Comparison of ENCODE assay signal across 8 cellular contexts in the genomic region with DNA sequence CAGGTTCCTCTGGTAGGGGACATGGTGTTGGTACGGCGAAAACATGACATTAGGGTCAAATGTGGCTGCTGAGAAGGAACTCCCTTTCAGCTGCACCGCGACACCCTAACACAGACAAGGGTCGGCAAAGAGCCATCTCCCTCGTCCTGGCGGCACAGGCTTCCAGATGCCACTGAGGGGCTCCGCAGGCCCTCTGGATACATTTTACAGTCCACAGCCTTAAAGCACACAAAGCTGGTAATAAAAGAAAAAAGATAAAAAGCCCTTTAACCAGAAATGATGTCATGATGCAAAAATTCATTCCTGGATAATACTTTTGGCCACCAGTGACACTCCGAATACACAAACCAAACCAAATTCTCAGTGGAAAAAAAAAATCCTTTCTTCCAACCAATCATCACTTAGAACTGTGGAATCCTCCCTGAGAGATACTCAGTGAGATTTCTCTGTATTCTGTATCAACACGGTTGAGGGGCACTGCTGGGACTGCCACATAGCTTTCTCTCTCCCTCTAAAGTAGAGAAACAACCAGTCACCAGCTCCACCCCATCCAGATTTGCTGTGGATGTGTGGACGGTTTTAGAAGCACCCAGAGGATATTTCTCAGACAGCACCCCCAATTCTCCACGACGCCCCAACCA.
DNase-seq lines count a peak whose midpoint lies in the region; ATAC-seq and TF ChIP-seq lines count a peak whose summit lies in the region.

No MANE protein-coding gene starts in this region.

- CTCF ChIA-PET in HEK293 (lab: Yijun Ruan, JAX) = no interaction called here

- no peaks in the 10 kb centered on the region for H3K27me3 ChIP-seq in left lung

- no peak for ATAC-seq in left lung
- no peak for ATAC-seq in GM18870 (IDR thresholded peaks at IDR 0.05; ENCODE audit: unreplicated experiment)

- H3K27ac ChIP-seq in HEK293 (ENCODE audit: extremely low read depth, low read depth, low read length) (no peak overlapping the region), left lung (peak overlapping the region; percentile 39 to 93)

- peaks cover 3% of the 10 kb centered on the region; the same call in 1 of the 2 replicates for H3K4me1 ChIP-seq in HEK293 (ENCODE audit: control insufficient read depth, insufficient read depth, low read length)
- peaks cover 45 to 99% of the 10 kb centered on the region in 2 donors for H3K4me1 ChIP-seq in left lung

- intact Hi-C loops in left lung (cut with DNase I) = no loop called here

- DNase-seq in astrocyte of the cerebellum (ENCODE audit: low read depth) (peak; percentile 82), left lung (no peak), superior temporal gyrus (ENCODE audit: extremely low spot score) (peak; percentile 67), NCI-H345 (lab: John Stamatoyannopoulos, UW) (no peak), dermis blood vessel endothelial cell (no peak), SK-N-DZ (ENCODE audit: low spot score) (no peak)

- H3K9me3 ChIP-seq in HEK293 (ENCODE audit: control insufficient read depth, insufficient read depth, low read depth, low read length) (no peaks in the 10 kb centered on the region), left lung (no peaks in the 10 kb centered on the region)

- TF ChIP-seq CTCF in HEK293 (tag by site-specific recombination; IDR thresholded peaks at IDR 0.05) = no peak
- TF ChIP-seq CTCF in astrocyte of the cerebellum (IDR thresholded peaks at IDR 0.05; ENCODE audit: low read depth, low read length, missing control alignments) = peak; percentile 24
- TF ChIP-seq CTCF in left lung (IDR thresholded peaks at IDR 0.05) = no peak

- in situ Hi-C loops in astrocyte of the cerebellum (cut with HindIII; ENCODE audit: low sequenced_read_pairs) = no loop called here

- H3K4me3 ChIP-seq in HEK293 (ENCODE audit: low read depth, low read length) (no peak overlapping the region), astrocyte of the cerebellum (ENCODE audit: low read depth, low read length) (no peak overlapping the region), left lung (no peak overlapping the region)

- POLR2A ChIA-PET in HEK293 (lab: Yijun Ruan, JAX) = interaction anchor here (0.8 kb wide), 1 partner anchor 175 kb away, joined by 3 read pairs; a partner anchor contains a TSS

- H3K36me3 ChIP-seq in HEK293 (ENCODE audit: control insufficient read depth in 2 of 2, insufficient read depth in 1 of 2, low read length in 2 of 2) (no peaks in the 10 kb centered on the region), left lung (no peaks in the 10 kb centered on the region)

TF ChIP-seq in HEK293, 187 proteins besides CTCF, POLR2A, EP300 and RAD21:
- TF ChIP-seq ZNF747 (tag by site-specific recombination; IDR thresholded peaks at IDR 0.05) (no peak), ZNF776 (tag by site-specific recombination; IDR thresholded peaks at IDR 0.05; ENCODE audit: borderline replicate concordance) (no peak)
- TF ChIP-seq, protein P1, sequence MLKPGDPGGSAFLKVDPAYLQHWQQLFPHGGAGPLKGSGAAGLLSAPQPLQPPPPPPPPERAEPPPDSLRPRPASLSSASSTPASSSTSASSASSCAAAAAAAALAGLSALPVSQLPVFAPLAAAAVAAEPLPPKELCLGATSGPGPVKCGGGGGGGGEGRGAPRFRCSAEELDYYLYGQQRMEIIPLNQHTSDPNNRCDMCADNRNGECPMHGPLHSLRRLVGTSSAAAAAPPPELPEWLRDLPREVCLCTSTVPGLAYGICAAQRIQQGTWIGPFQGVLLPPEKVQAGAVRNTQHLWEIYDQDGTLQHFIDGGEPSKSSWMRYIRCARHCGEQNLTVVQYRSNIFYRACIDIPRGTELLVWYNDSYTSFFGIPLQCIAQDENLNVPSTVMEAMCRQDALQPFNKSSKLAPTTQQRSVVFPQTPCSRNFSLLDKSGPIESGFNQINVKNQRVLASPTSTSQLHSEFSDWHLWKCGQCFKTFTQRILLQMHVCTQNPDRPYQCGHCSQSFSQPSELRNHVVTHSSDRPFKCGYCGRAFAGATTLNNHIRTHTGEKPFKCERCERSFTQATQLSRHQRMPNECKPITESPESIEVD (tag by site-specific recombination; IDR thresholded peaks at IDR 0.05) = 0 out of 2 replicates have a peak, but pooled peaks have one; percentile 10
- TF ChIP-seq, protein P2, sequence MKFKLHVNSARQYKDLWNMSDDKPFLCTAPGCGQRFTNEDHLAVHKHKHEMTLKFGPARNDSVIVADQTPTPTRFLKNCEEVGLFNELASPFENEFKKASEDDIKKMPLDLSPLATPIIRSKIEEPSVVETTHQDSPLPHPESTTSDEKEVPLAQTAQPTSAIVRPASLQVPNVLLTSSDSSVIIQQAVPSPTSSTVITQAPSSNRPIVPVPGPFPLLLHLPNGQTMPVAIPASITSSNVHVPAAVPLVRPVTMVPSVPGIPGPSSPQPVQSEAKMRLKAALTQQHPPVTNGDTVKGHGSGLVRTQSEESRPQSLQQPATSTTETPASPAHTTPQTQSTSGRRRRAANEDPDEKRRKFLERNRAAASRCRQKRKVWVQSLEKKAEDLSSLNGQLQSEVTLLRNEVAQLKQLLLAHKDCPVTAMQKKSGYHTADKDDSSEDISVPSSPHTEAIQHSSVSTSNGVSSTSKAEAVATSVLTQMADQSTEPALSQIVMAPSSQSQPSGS (tag by site-specific recombination; IDR thresholded peaks at IDR 0.05; ENCODE audit: low read depth) = 0 out of 2 replicates have a peak, but pooled peaks have one; percentile 49
TF ChIP-seq in HEK293: peak in this region for 2.

Comparison
In these comparisons a context has a peak if more than half of its experiments do, and no peak if none do; other contexts are left out.
1. DNase-seq: peak in astrocyte of the cerebellum (single experiment) and superior temporal gyrus (single experiment); none in left lung (0 of 2), NCI-H345 (single experiment), dermis blood vessel endothelial cell (single experiment) and SK-N-DZ (single experiment).